ENCODE assay signal across 18 cellular contexts in genomic region chr18:22106536-22107292, GRCh38.
A peak's percentile ranks its signal among the peaks of the same experiment; 100 is the strongest.
DNase-seq lines count a peak whose midpoint lies in the region; ATAC-seq and TF ChIP-seq lines count a peak whose summit lies in the region.
"Had no signal": no experiment of that assay in that cellular context is flagged by ENCODE, and none has a peak within 500 bp of the region (broad histone marks: within the 10 kb centered on the region; RNA-seq: fewer than 3 reads in every experiment).

No MANE protein-coding gene starts in this region.

- no peak overlapping the region for H3K4me3 Mint-ChIP-seq in effector memory CD8-positive, alpha-beta T cell
- H3K4me3 Mint-ChIP-seq: activated naive CD8-positive, alpha-beta T cell treated with anti-CD3 and anti-CD28 coated beads, Interleukin-2, amount 10 ng/mL, durations not matched to agents 7 days and 5 days; stimulated activated naive CD8-positive, alpha-beta T cell treated with anti-CD3 and anti-CD28 coated beads, Interleukin-15, Interleukin-2, amounts not matched to agents 100 ng/mL and 50 ng/mL, for 24 hours had no signal

- no peaks in the 10 kb centered on the region for H3K9me2 ChIP-seq in PC-3 (replicated peaks; ENCODE audit: low read length)
- no peaks in the 10 kb centered on the region for H3K9me2 ChIP-seq in hepatocyte (replicated peaks; ENCODE audit: insufficient read depth)

- peak; percentile 97 for ATAC-seq in PC-3
- no peak for ATAC-seq in effector memory CD8-positive, alpha-beta T cell (replicated peaks)

- H3K27me3 Mint-ChIP-seq in effector memory CD8-positive, alpha-beta T cell: peaks cover 0 to 2% of the 10 kb centered on the region in 2 donors
- H3K27me3 Mint-ChIP-seq: activated naive CD8-positive, alpha-beta T cell treated with anti-CD3 and anti-CD28 coated beads, Interleukin-2, amount 10 ng/mL, durations not matched to agents 7 days and 5 days had no signal

- peak overlapping the region; percentile 18; the same call in 1 of the 2 replicates for H3K4me2 ChIP-seq in PC-3 (ENCODE audit: low read length)
- no peak overlapping the region for H3K4me2 ChIP-seq in hepatocyte

- H3K79me2 ChIP-seq in PC-3 (ENCODE audit: low read length): no peaks in the 10 kb centered on the region
- H3K79me2 ChIP-seq in hepatocyte: peaks cover 11% of the 10 kb centered on the region

- 64% methylated on average over 4 of the region's 4 CpGs for WGBS in hepatocyte (ENCODE audit: low lambda C conversion rate, missing lambda C conversion rate)

- intact Hi-C loops in PC-3 (cut with micrococcal nuclease): loop anchor here (1.0 to 5.0 kb wide), 2 partner anchors 108 to 456 kb away; no protein-coding TSS in a partner anchor

- H3K9ac ChIP-seq in PC-3 (ENCODE audit: low read length): no peak overlapping the region

- H3K27ac ChIP-seq in PC-3 (ENCODE audit: low read length) (no peak overlapping the region), hepatocyte (peak overlapping the region; percentile 58), substantia nigra (ENCODE audit: low read depth, low read length, poor library complexity, severe bottlenecking) (no peak overlapping the region)
- H3K27ac ChIP-seq: C4-2B, colonic mucosa, SK-N-MC, WERI-Rb-1 had no signal

- H4K20me1 ChIP-seq in PC-3 (ENCODE audit: low read length) (no peaks in the 10 kb centered on the region), hepatocyte (ENCODE audit: insufficient read depth, poor library complexity, severe bottlenecking) (no peaks in the 10 kb centered on the region)

- CTCF ChIA-PET in PC-3 (lab: Charles Lee): no interaction called here

- H3K4me3 ChIP-seq in PC-3 (ENCODE audit: low read length) (no peak overlapping the region), hepatocyte (no peak overlapping the region), retinal pigment epithelial cell (ENCODE audit: low read length) (no peak overlapping the region)
- H3K4me3 ChIP-seq: colonic mucosa, SK-N-MC had no signal

- H3K9me3 ChIP-seq in PC-3 (ENCODE audit: low read length) (no peaks in the 10 kb centered on the region), hepatocyte (ENCODE audit: low read depth) (no peaks in the 10 kb centered on the region)
- H3K9me3 ChIP-seq: colonic mucosa had no signal

- no peaks in the 10 kb centered on the region for H3K36me3 ChIP-seq in PC-3 (ENCODE audit: low read depth, low read length)
- no peaks in the 10 kb centered on the region for H3K36me3 ChIP-seq in hepatocyte (replicated peaks; ENCODE audit: insufficient read depth, low read depth)
- H3K36me3 ChIP-seq: colonic mucosa, WERI-Rb-1 had no signal

- no peaks in the 10 kb centered on the region for H3K36me3 Mint-ChIP-seq in effector memory CD8-positive, alpha-beta T cell (ENCODE audit: insufficient read depth)
- H3K36me3 Mint-ChIP-seq: activated naive CD8-positive, alpha-beta T cell treated with anti-CD3 and anti-CD28 coated beads, Interleukin-2, amount 10 ng/mL, durations not matched to agents 7 days and 5 days had no signal

- peaks cover 0 to 1% of the 10 kb centered on the region in 2 donors for H3K9me3 Mint-ChIP-seq in effector memory CD8-positive, alpha-beta T cell
- H3K9me3 Mint-ChIP-seq: stimulated activated naive CD8-positive, alpha-beta T cell treated with anti-CD3 and anti-CD28 coated beads, Interleukin-15, Interleukin-2, amounts not matched to agents 100 ng/mL and 50 ng/mL, for 24 hours had no signal

- H3K27ac Mint-ChIP-seq in effector memory CD8-positive, alpha-beta T cell: no peak overlapping the region
- H3K27ac Mint-ChIP-seq: activated naive CD8-positive, alpha-beta T cell treated with anti-CD3 and anti-CD28 coated beads, Interleukin-2, amount 10 ng/mL, durations not matched to agents 7 days and 5 days; stimulated activated naive CD8-positive, alpha-beta T cell treated with anti-CD3 and anti-CD28 coated beads, Interleukin-15, Interleukin-2, amounts not matched to agents 100 ng/mL and 50 ng/mL, for 24 hours had no signal

- no peaks in the 10 kb centered on the region for H3F3A ChIP-seq in PC-3 (ENCODE audit: low read length, unreplicated experiment)

- POLR2A ChIA-PET in PC-3 (lab: Charles Lee; ENCODE audit: unreplicated experiment): interaction anchor here (0.6 kb wide), 1 partner anchor 111 kb away, joined by 5 read pairs; no protein-coding TSS in a partner anchor

- H2AFZ ChIP-seq in PC-3 (ENCODE audit: low read length): no peak overlapping the region
- H2AFZ ChIP-seq in hepatocyte: no peak overlapping the region

- H3K4me1 ChIP-seq in PC-3 (ENCODE audit: insufficient read depth, low read length): peaks cover 13% of the 10 kb centered on the region
- H3K4me1 ChIP-seq in hepatocyte (ENCODE audit: insufficient read depth): peaks cover 25% of the 10 kb centered on the region
- H3K4me1 ChIP-seq: colonic mucosa had no signal

- DNase-seq in HPDE6-E6E7 (ENCODE audit: extremely low spot score) (peak; percentile 37), PC-3 (peak; percentile 79), hepatocyte (ENCODE audit: low spot score) (peak; percentile 75), retinal pigment epithelial cell (ENCODE audit: low read depth) (peak; percentile 16), SKM-1 (lab: John Stamatoyannopoulos, UW; ENCODE audit: unreplicated experiment) (no peak), substantia nigra (lab: John Stamatoyannopoulos, UW) (no peak)
- no peak for DNase-seq in effector memory CD8-positive, alpha-beta T cell
- DNase-seq: activated CD8-positive, alpha-beta memory T cell treated with anti-CD3 and anti-CD28 coated beads, Interleukin-2, amount 50 U/mL, for 4 hours; activated naive CD8-positive, alpha-beta T cell treated with anti-CD3 and anti-CD28 coated beads, Interleukin-2, amount 10 ng/mL, durations not matched to agents 7 days and 5 days; colonic mucosa; GF-D8; NCI-H1417; NK-92 treated with Interleukin-12 subunit alpha and Interleukin-12 subunit beta, amount 100 ng/mL, for 24 hours; retina; WERI-Rb-1 had no signal

- no TSS peak for BruUV-seq in PC-3 (replicated peaks; lab: Mats Ljungman, UMichigan)

- peaks cover 0 to 4% of the 10 kb centered on the region in 2 donors for H3K4me1 Mint-ChIP-seq in effector memory CD8-positive, alpha-beta T cell (ENCODE audit: low read depth in 2 of 2)
- H3K4me1 Mint-ChIP-seq: activated naive CD8-positive, alpha-beta T cell treated with anti-CD3 and anti-CD28 coated beads, Interleukin-2, amount 10 ng/mL, durations not matched to agents 7 days and 5 days had no signal

- no peaks in the 10 kb centered on the region for H3K27me3 ChIP-seq in PC-3 (ENCODE audit: low read length)
- no peaks in the 10 kb centered on the region for H3K27me3 ChIP-seq in hepatocyte
- H3K27me3 ChIP-seq: colonic mucosa had no signal

- TF ChIP-seq CTCF in PC-3 (conservative IDR thresholded peaks at IDR 0.05; ENCODE audit: low read depth, low read length): no peak
- TF ChIP-seq CTCF in hepatocyte (IDR thresholded peaks at IDR 0.05; ENCODE audit: poor library complexity): no peak
- no peak for TF ChIP-seq CTCF in retinal pigment epithelial cell (conservative IDR thresholded peaks at IDR 0.05; ENCODE audit: low read depth, low read length)

Comparison
In these comparisons a context has a peak if more than half of its experiments do, and no peak if none do; other contexts are left out.
1. DNase-seq: peak in HPDE6-E6E7 (single experiment), PC-3 (single experiment), hepatocyte (single experiment) and retinal pigment epithelial cell (single experiment); none in effector memory CD8-positive, alpha-beta T cell (0 of 3), SKM-1 (single experiment) and substantia nigra (0 of 49).